8 cellular contexts compared by ENCODE assay signal in genomic region chr2:231926761-231927565, GRCh38. TPM values are rescaled to one million over a fixed set of nuclear protein-coding genes. Genes with fewer than 3 reads are reported as not detected.
DNase-seq lines count a peak whose midpoint lies in the region; ATAC-seq and TF ChIP-seq lines count a peak whose summit lies in the region.

No MANE protein-coding gene starts in this region.

- no peak for ATAC-seq in effector memory CD8-positive, alpha-beta T cell (replicated peaks)
- ATAC-seq in HG02938 (IDR thresholded peaks at IDR 0.05; ENCODE audit: unreplicated experiment) = no peak

- no peaks in the 10 kb centered on the region for H3K79me2 ChIP-seq in OCI-LY1 (ENCODE audit: insufficient read depth, low read length)

- TF ChIP-seq CTCF in OCI-LY1 (IDR thresholded peaks at IDR 0.05; ENCODE audit: low read length) (no peak), type B pancreatic cell (conservative IDR thresholded peaks at IDR 0.05) (no peak)

- H3K27me3 ChIP-seq in OCI-LY1 (ENCODE audit: insufficient read depth, low read length) (no peaks in the 10 kb centered on the region; the same call in 1 of the 2 replicates), muscle layer of colon (ENCODE audit: control insufficient read depth in 1 of 2, insufficient read depth in 2 of 2, low read length in 2 of 2) (peaks cover 17 to 57% of the 10 kb centered on the region in 2 donors)

- H3K27me3 Mint-ChIP-seq in activated CD4-positive, alpha-beta T cell treated with anti-CD3 and anti-CD28 coated beads, Interleukin-2, amount 10 ng/mL, durations not matched to agents 7 days and 5 days = peaks cover 53% of the 10 kb centered on the region
- H3K27me3 Mint-ChIP-seq in effector memory CD8-positive, alpha-beta T cell = peaks cover 72 to 87% of the 10 kb centered on the region in 2 donors
- H3K27me3 Mint-ChIP-seq in type B pancreatic cell = peaks cover 70% of the 10 kb centered on the region

- CTCF ChIA-PET in activated CD4-positive, alpha-beta T cell treated with anti-CD3 and anti-CD28 coated beads, Interleukin-2, amount 10 ng/mL, durations not matched to agents 7 days and 5 days (lab: Charles Lee) = interaction anchor here (0.6 to 3.3 kb wide), 5 partner anchors 215 to 612 kb away, joined by 3 to 20 read pairs (median 5); no protein-coding TSS in a partner anchor

- no peak overlapping the region for H3K27ac ChIP-seq in OCI-LY1 (ENCODE audit: low read depth, low read length, poor library complexity, severe bottlenecking)
- no peak overlapping the region for H3K27ac ChIP-seq in muscle layer of colon (ENCODE audit: low read depth, low read length)

- H3K4me3 ChIP-seq in OCI-LY1 (ENCODE audit: low read depth, low read length, poor library complexity, severe bottlenecking) (peak overlapping the region; percentile 58), muscle layer of colon (ENCODE audit: low read depth in 1 of 2, low read length in 2 of 2) (peak overlapping the region; percentile 41 to 42)

- no peaks in the 10 kb centered on the region for H3K9me3 ChIP-seq in OCI-LY1 (ENCODE audit: low read length)
- H3K9me3 ChIP-seq in muscle layer of colon (ENCODE audit: low read length) = no peaks in the 10 kb centered on the region

- no peaks in the 10 kb centered on the region for H3F3A ChIP-seq in OCI-LY1 (ENCODE audit: insufficient read depth, low read length)

- no peak for DNase-seq in activated CD4-positive, alpha-beta T cell treated with anti-CD3 and anti-CD28 coated beads, Interleukin-2, amount 10 ng/mL, durations not matched to agents 7 days and 5 days
- DNase-seq in activated CD4-positive, alpha-beta T cell treated with anti-CD3 and anti-CD28 coated beads for 1 hour = no peak
- no peak for DNase-seq in effector memory CD8-positive, alpha-beta T cell
- no peak for DNase-seq in type B pancreatic cell (ENCODE audit: extremely low spot score, unreplicated experiment)
- no peak for DNase-seq in GF-D8 (lab: John Stamatoyannopoulos, UW)

- H3K27ac Mint-ChIP-seq in activated CD4-positive, alpha-beta T cell treated with anti-CD3 and anti-CD28 coated beads, Interleukin-2, amount 10 ng/mL, durations not matched to agents 7 days and 5 days = no peak overlapping the region
- H3K27ac Mint-ChIP-seq in effector memory CD8-positive, alpha-beta T cell = no peak overlapping the region
- no peak overlapping the region for H3K27ac Mint-ChIP-seq in type B pancreatic cell

- peak overlapping the region; percentile 61 for H3K4me3 Mint-ChIP-seq in activated CD4-positive, alpha-beta T cell treated with anti-CD3 and anti-CD28 coated beads, Interleukin-2, amount 10 ng/mL, durations not matched to agents 7 days and 5 days
- H3K4me3 Mint-ChIP-seq in effector memory CD8-positive, alpha-beta T cell = peak overlapping the region; percentile 58 to 60
- H3K4me3 Mint-ChIP-seq in type B pancreatic cell = peak overlapping the region; percentile 83

- H3K4me2 ChIP-seq in OCI-LY1 (ENCODE audit: low read length) = peak overlapping the region; percentile 81

- POLR2A ChIA-PET in activated CD4-positive, alpha-beta T cell treated with anti-CD3 and anti-CD28 coated beads, Interleukin-2, amount 10 ng/mL, durations not matched to agents 7 days and 5 days (lab: Charles Lee) = no interaction called here

- H4K20me1 ChIP-seq in OCI-LY1 (ENCODE audit: insufficient read depth, low read length) = no peaks in the 10 kb centered on the region

- no peak overlapping the region for H2AFZ ChIP-seq in OCI-LY1 (ENCODE audit: low read length)

- H3K36me3 Mint-ChIP-seq in activated CD4-positive, alpha-beta T cell treated with anti-CD3 and anti-CD28 coated beads, Interleukin-2, amount 10 ng/mL, durations not matched to agents 7 days and 5 days (ENCODE audit: low read depth) = no peaks in the 10 kb centered on the region
- H3K36me3 Mint-ChIP-seq in effector memory CD8-positive, alpha-beta T cell (ENCODE audit: insufficient read depth) = no peaks in the 10 kb centered on the region
- H3K36me3 Mint-ChIP-seq in type B pancreatic cell = no peaks in the 10 kb centered on the region

- peaks cover 10% of the 10 kb centered on the region for H3K4me1 Mint-ChIP-seq in activated CD4-positive, alpha-beta T cell treated with anti-CD3 and anti-CD28 coated beads, Interleukin-2, amount 10 ng/mL, durations not matched to agents 7 days and 5 days
- peaks cover 4 to 12% of the 10 kb centered on the region in 2 donors for H3K4me1 Mint-ChIP-seq in effector memory CD8-positive, alpha-beta T cell (ENCODE audit: low read depth in 2 of 2)
- peaks cover 10% of the 10 kb centered on the region for H3K4me1 Mint-ChIP-seq in type B pancreatic cell (ENCODE audit: unreplicated experiment)

- no peak overlapping the region; the same call in 1 of the 2 replicates for H3K9ac ChIP-seq in OCI-LY1 (ENCODE audit: low read length)
- H3K9ac ChIP-seq in muscle layer of colon (ENCODE audit: low read length) = no peak overlapping the region

- H3K36me3 ChIP-seq in OCI-LY1 (ENCODE audit: insufficient read depth, low read length) (no peaks in the 10 kb centered on the region), muscle layer of colon (ENCODE audit: insufficient read depth, low read length) (no peaks in the 10 kb centered on the region)

- no peaks in the 10 kb centered on the region for H3K9me2 ChIP-seq in OCI-LY1 (ENCODE audit: low read depth, low read length)

- H3K9me3 Mint-ChIP-seq in activated CD4-positive, alpha-beta T cell treated with anti-CD3 and anti-CD28 coated beads, Interleukin-2, amount 10 ng/mL, durations not matched to agents 7 days and 5 days = no peaks in the 10 kb centered on the region
- H3K9me3 Mint-ChIP-seq in effector memory CD8-positive, alpha-beta T cell = no peaks in the 10 kb centered on the region
- no peaks in the 10 kb centered on the region for H3K9me3 Mint-ChIP-seq in type B pancreatic cell

- H3K4me1 ChIP-seq in OCI-LY1 (ENCODE audit: insufficient read depth, low read length, severe bottlenecking) = peaks cover 15% of the 10 kb centered on the region
- peaks cover 4% of the 10 kb centered on the region for H3K4me1 ChIP-seq in muscle layer of colon (ENCODE audit: insufficient read depth, low read length)

RNA-seq across cellular contexts. Expression of gene NPPC, which starts 0.8 kb away (rescaled TPM):
- not detected for total RNA-seq in activated CD4-positive, alpha-beta T cell treated with anti-CD3 and anti-CD28 coated beads, Interleukin-2, amount 10 ng/mL, durations not matched to agents 7 days and 5 days
- 1.6 and 5.4 TPM in 2 replicates for total RNA-seq in type B pancreatic cell (ENCODE audit: low replicate concordance)

RNA-seq across cellular contexts. Expression of gene DIS3L2, which starts 34.5 kb away (rescaled TPM):
- 10 to 100 TPM; 40.2 to 43.4 TPM for total RNA-seq in activated CD4-positive, alpha-beta T cell treated with anti-CD3 and anti-CD28 coated beads, Interleukin-2, amount 10 ng/mL, durations not matched to agents 7 days and 5 days
- total RNA-seq in type B pancreatic cell (ENCODE audit: low replicate concordance) = 37.8 and 53.6 TPM in 2 replicates
